ENCODE assay signal across 17 cellular contexts in the genomic region with DNA sequence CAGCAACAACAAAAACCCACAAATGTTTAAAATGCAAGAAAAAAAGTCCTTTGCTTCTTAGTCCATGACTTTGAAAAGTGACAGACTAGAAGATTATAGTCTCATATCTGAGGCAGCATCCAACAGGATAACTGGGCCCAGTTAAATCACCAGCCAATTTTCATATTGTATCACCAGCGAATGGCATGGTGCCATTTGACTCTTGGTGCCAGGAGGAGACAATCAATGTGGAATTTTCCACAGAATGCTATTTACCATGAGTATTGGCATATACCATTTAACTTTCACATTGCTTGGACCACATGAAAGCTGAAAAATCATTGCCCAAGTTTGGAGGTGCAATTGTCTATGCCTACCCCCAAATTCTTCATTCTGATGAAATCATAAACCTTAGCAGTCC.
"Had no signal": no experiment of that assay in that cellular context is flagged by ENCODE, and none has a peak within 500 bp of the region (broad histone marks: within the 10 kb centered on the region; RNA-seq: fewer than 3 reads in every experiment).

No MANE protein-coding gene starts in this region.

- ATAC-seq: natural killer cell treated with Interleukin-12 subunit alpha and Interleukin-12 subunit beta and Interleukin-15 and Interleukin-18, amount 100 ng/mL, for 72 hours; stimulated activated memory B cell treated with anti-CD40 and anti-IgM and Interleukin-4, amounts not matched to agents 10 μg/mL and 1 μg/mL and 100 μg/mL, for 72 hours had no signal

- DNase-seq: activated CD4-positive, alpha-beta T cell treated with anti-CD3 and anti-CD28 coated beads for 48 hours; activated CD4-positive, alpha-beta T cell treated with anti-CD3 and anti-CD28 coated beads, Interleukin-2, amount 50 U/mL, for 48 hours; activated CD8-positive, alpha-beta memory T cell treated with anti-CD3 and anti-CD28 coated beads for 24 hours; activated effector memory CD4-positive, alpha-beta T cell treated with anti-CD3 and anti-CD28 coated beads, Interleukin-2, amount 50 U/mL, for 16 hours; activated naive CD4-positive, alpha-beta T cell treated with anti-CD3 and anti-CD28 coated beads for 36 hours; activated naive CD8-positive, alpha-beta T cell treated with anti-CD3 and anti-CD28 coated beads for 36 hours; activated T-cell treated with anti-CD3 and anti-CD28 coated beads, Interleukin-2, amount 50 U/mL, for 1 hour; brain microvascular endothelial cell; cortex of kidney; foreskin melanocyte; left ventricle myocardium inferior; mesendoderm; stimulated activated CD4-positive, alpha-beta T cell treated with anti-CD3 and anti-CD28 coated beads, Interleukin-1b, Interleukin-23, amount 100 ng/mL, for 48 hours; stimulated activated CD4-positive, alpha-beta T cell treated with anti-CD3 and anti-CD28 coated beads, Interleukin-4, amount 100 ng/mL, for 4 hours; stimulated activated CD8-positive, alpha-beta memory T cell treated with anti-CD3 and anti-CD28 coated beads, Interleukin-4, amount 100 ng/mL, for 48 hours had no signal
